1 cellular context compared by ENCODE assay signal in the genomic region with DNA sequence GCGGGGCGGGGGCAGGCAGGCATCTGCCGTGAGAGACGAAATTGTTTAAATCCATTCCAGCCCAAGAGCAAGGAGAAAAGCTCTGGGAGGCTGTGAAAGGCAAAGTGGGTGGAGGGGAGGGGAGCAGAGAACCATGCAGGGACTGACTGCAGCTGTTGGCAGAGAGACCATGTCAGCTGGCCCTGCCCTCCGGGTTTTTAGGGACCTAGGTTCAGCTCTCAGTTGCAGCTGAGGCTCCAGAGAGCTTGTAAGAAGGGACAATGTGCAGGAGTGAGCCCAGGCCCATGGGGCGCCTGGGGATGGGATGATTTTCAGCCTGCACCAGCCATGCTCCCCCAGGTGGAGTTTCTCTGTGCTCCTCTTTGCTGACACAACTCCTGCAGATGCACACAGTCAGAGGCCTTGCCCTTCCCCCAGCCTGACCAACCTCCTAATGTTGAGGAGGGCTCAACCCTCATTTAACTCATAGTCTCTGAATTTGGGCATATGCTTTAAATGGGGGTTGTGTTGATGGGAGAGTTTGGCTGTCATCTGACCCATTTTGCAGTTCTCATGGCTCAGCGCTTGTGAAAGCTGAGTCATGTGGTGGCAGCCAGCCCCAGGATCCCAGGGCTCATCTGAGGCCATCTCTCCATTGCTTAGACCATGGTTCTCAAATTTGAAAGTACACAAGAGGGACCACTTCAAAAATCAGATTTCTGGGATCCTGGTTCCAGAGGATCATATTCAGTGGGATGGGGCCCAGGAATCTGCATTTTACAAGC.
TF ChIP-seq lines count a peak whose summit lies in the region.

No MANE protein-coding gene starts in this region.

TF ChIP-seq in SK-N-SH, 30 proteins besides CTCF, POLR2A, EP300 and RAD21 (continued from another document):
- TF ChIP-seq, protein P1, sequence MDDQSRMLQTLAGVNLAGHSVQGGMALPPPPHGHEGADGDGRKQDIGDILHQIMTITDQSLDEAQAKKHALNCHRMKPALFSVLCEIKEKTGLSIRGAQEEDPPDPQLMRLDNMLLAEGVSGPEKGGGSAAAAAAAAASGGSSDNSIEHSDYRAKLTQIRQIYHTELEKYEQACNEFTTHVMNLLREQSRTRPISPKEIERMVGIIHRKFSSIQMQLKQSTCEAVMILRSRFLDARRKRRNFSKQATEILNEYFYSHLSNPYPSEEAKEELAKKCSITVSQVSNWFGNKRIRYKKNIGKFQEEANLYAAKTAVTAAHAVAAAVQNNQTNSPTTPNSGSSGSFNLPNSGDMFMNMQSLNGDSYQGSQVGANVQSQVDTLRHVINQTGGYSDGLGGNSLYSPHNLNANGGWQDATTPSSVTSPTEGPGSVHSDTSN (IDR thresholded peaks at IDR 0.05): no peak
- TF ChIP-seq NFIC (IDR thresholded peaks at IDR 0.05; ENCODE audit: borderline replicate concordance) (no peak), TAF1 (IDR thresholded peaks at IDR 0.05; ENCODE audit: borderline replicate concordance, low read depth, low read length) (no peak)
